In the genomic region with DNA sequence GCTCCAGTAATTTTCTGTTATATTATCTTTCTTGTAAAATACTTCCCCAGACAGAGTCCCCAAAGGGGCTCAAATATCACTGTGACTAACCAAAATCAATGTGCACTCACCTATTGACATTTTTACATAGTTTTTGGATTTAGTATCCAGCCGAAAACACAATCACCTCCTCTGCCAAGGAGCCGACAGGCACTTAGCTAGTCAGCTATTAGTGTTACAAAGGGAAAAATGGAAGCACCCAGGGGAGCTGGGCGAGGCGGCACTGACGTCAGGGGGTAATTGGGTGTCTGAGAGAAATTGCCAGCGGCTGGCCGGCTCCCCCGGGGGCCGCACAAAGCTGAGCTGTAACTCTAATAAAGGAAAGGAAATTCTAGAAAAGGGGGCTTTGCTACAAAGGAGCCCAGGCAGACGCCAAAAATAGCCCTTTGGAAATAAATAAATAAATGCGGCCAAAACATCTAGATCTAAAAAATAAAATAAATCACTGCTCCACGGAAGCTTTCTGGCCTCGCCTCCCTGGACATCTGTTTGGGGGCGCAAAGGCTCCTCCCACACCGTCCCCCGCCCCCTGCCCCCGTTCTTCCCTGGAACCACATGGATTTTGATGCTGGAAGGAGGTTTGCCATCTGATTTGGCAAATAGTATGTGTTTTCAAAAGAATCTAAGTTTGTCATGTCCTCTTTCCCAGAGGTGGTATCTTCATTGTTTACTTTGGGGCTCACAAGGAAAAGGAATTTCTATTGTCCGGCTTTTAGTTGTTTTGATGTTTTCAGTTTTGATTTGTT, we compare ENCODE assay signal across 12 cellular contexts.
DNase-seq lines count a peak whose midpoint lies in the region; ATAC-seq and TF ChIP-seq lines count a peak whose summit lies in the region.
"Had no signal": no experiment of that assay in that cellular context is flagged by ENCODE, and none has a peak within 500 bp of the region (broad histone marks: within the 10 kb centered on the region; RNA-seq: fewer than 3 reads in every experiment).

No MANE protein-coding gene starts in this region.

- peaks cover 64% of the 10 kb centered on the region for H3K4me1 Mint-ChIP-seq in glutamatergic neuron (ENCODE audit: low read depth, unreplicated experiment)
- peaks cover 0 to 4% (median 0%) of the 10 kb centered on the region in 7 donors for H3K4me1 Mint-ChIP-seq in naive thymus-derived CD4-positive, alpha-beta T cell
- no peaks in the 10 kb centered on the region for H3K4me1 Mint-ChIP-seq in stimulated activated naive CD8-positive, alpha-beta T cell treated with anti-CD3 and anti-CD28 coated beads, Interleukin-15, amount 100 ng/mL, for 72 hours

- H3K36me3 Mint-ChIP-seq in glutamatergic neuron (ENCODE audit: unreplicated experiment): no peaks in the 10 kb centered on the region
- H3K36me3 Mint-ChIP-seq in naive thymus-derived CD4-positive, alpha-beta T cell: no peaks in the 10 kb centered on the region

- intact Hi-C loops in naive thymus-derived CD4-positive, alpha-beta T cell (cut with micrococcal nuclease): no loop called here

- H3K27me3 Mint-ChIP-seq in glutamatergic neuron (ENCODE audit: unreplicated experiment): peaks cover 13% of the 10 kb centered on the region
- peaks cover 19 to 36% (median 26%) of the 10 kb centered on the region in 5 donors for H3K27me3 Mint-ChIP-seq in naive thymus-derived CD4-positive, alpha-beta T cell
- peaks cover 31% of the 10 kb centered on the region for H3K27me3 Mint-ChIP-seq in stimulated activated naive CD8-positive, alpha-beta T cell treated with anti-CD3 and anti-CD28 coated beads, Interleukin-15, amount 100 ng/mL, for 72 hours

- DNase-seq in EH (ENCODE audit: low read depth) (peak; percentile 15), Peyer's patch (no peak), glutamatergic neuron (peak; percentile 83), retina (peak; percentile 66), ACHN (no peak)
- DNase-seq in naive thymus-derived CD4-positive, alpha-beta T cell: no peak
- DNase-seq in stimulated activated naive CD8-positive, alpha-beta T cell treated with anti-CD3 and anti-CD28 coated beads, Interleukin-15, amount 100 ng/mL, for 72 hours: no peak
- DNase-seq: activated naive CD4-positive, alpha-beta T cell treated with Interleukin-2 at 50 U/mL for 16 hours; CD4-positive, alpha-beta T cell; NCI-H774; stimulated activated CD4-positive, alpha-beta T cell treated with anti-CD3 and anti-CD28 coated beads, Interleukin-2, amount 100 ng/mL, for 24 hours had no signal

- no peaks in the 10 kb centered on the region for H3K27me3 ChIP-seq in Peyer's patch
- no peaks in the 10 kb centered on the region for H3K27me3 ChIP-seq in naive thymus-derived CD4-positive, alpha-beta T cell (ENCODE audit: control insufficient read depth in 2 of 2, insufficient read depth in 2 of 2, low read length in 2 of 2)

- POLR2A ChIA-PET in naive thymus-derived CD4-positive, alpha-beta T cell (lab: Charles Lee): no interaction called here

- H3K27ac ChIP-seq in Peyer's patch: peak overlapping the region in 3 of 4 donors; percentile 6 to 35 (median 17)
- no peak overlapping the region for H3K27ac ChIP-seq in naive thymus-derived CD4-positive, alpha-beta T cell (ENCODE audit: low read depth, low read length)

- no peak for ATAC-seq in naive thymus-derived CD4-positive, alpha-beta T cell
- no peak for ATAC-seq in GM18511 (IDR thresholded peaks at IDR 0.05; ENCODE audit: unreplicated experiment)
- no peak for ATAC-seq in stimulated activated naive CD8-positive, alpha-beta T cell treated with anti-CD3 and anti-CD28 coated beads, Interleukin-15, amount 100 ng/mL, for 72 hours

- H3K4me3 Mint-ChIP-seq in glutamatergic neuron (ENCODE audit: unreplicated experiment): peak overlapping the region; percentile 83
- no peak overlapping the region for H3K4me3 Mint-ChIP-seq in naive thymus-derived CD4-positive, alpha-beta T cell
- H3K4me3 Mint-ChIP-seq in stimulated activated naive CD8-positive, alpha-beta T cell treated with anti-CD3 and anti-CD28 coated beads, Interleukin-15, amount 100 ng/mL, for 72 hours: no peak overlapping the region
- H3K4me3 Mint-ChIP-seq: CD4-positive, alpha-beta T cell had no signal

- H3K36me3 ChIP-seq in Peyer's patch: no peaks in the 10 kb centered on the region
- H3K36me3 ChIP-seq in naive thymus-derived CD4-positive, alpha-beta T cell (ENCODE audit: control insufficient read depth in 2 of 3, insufficient read depth in 3 of 3, low read length in 3 of 3): no peaks in the 10 kb centered on the region

- no peaks in the 10 kb centered on the region for H3K9me3 ChIP-seq in Peyer's patch
- no peaks in the 10 kb centered on the region for H3K9me3 ChIP-seq in naive thymus-derived CD4-positive, alpha-beta T cell (ENCODE audit: control insufficient read depth in 2 of 3, low read length in 3 of 3)

- no peak for TF ChIP-seq POLR2A in Peyer's patch (IDR thresholded peaks at IDR 0.05)

- in situ Hi-C loops in ACHN (cut with HindIII; ENCODE audit: low pct_ligation_motif_present, low pct_unique_long_range_greater_than_20kb, low sequenced_read_pairs): no loop called here

- peak overlapping the region; percentile 91 for H3K27ac Mint-ChIP-seq in glutamatergic neuron (ENCODE audit: unreplicated experiment)
- no peak overlapping the region for H3K27ac Mint-ChIP-seq in naive thymus-derived CD4-positive, alpha-beta T cell
- no peak overlapping the region for H3K27ac Mint-ChIP-seq in stimulated activated naive CD8-positive, alpha-beta T cell treated with anti-CD3 and anti-CD28 coated beads, Interleukin-15, amount 100 ng/mL, for 72 hours
- H3K27ac Mint-ChIP-seq: CD4-positive, alpha-beta T cell had no signal

- TF ChIP-seq CTCF in Peyer's patch (IDR thresholded peaks at IDR 0.05) (no peak), glutamatergic neuron (IDR thresholded peaks at IDR 0.05; ENCODE audit: partially characterized antibody, unreplicated experiment) (no peak)

- peaks cover 37% of the 10 kb centered on the region for H3K9me3 Mint-ChIP-seq in glutamatergic neuron (ENCODE audit: unreplicated experiment)
- no peaks in the 10 kb centered on the region for H3K9me3 Mint-ChIP-seq in naive thymus-derived CD4-positive, alpha-beta T cell
- H3K9me3 Mint-ChIP-seq in stimulated activated naive CD8-positive, alpha-beta T cell treated with anti-CD3 and anti-CD28 coated beads, Interleukin-15, amount 100 ng/mL, for 72 hours: no peaks in the 10 kb centered on the region
- H3K9me3 Mint-ChIP-seq: CD4-positive, alpha-beta T cell had no signal

- H3K4me3 ChIP-seq in Peyer's patch: no peak overlapping the region
- H3K4me3 ChIP-seq in naive thymus-derived CD4-positive, alpha-beta T cell (ENCODE audit: low read length): no peak overlapping the region

- CTCF ChIA-PET in naive thymus-derived CD4-positive, alpha-beta T cell (lab: Charles Lee): no interaction called here

- H3K4me1 ChIP-seq in Peyer's patch: no peaks in the 10 kb centered on the region
- H3K4me1 ChIP-seq in naive thymus-derived CD4-positive, alpha-beta T cell (ENCODE audit: control insufficient read depth in 2 of 2, insufficient read depth in 2 of 2, low read length in 2 of 2): no peaks in the 10 kb centered on the region

Comparison
In these comparisons a context has a peak if more than half of its experiments do, and no peak if none do; other contexts are left out.
1. DNase-seq: peak in EH (single experiment), glutamatergic neuron (single experiment) and retina (single experiment); none in Peyer's patch (0 of 3), naive thymus-derived CD4-positive, alpha-beta T cell (0 of 9), ACHN (single experiment) and stimulated activated naive CD8-positive, alpha-beta T cell treated with anti-CD3 and anti-CD28 coated beads, Interleukin-15, amount 100 ng/mL, for 72 hours (0 of 2).